ENCODE assay signal across 8 cellular contexts in the genomic region with DNA sequence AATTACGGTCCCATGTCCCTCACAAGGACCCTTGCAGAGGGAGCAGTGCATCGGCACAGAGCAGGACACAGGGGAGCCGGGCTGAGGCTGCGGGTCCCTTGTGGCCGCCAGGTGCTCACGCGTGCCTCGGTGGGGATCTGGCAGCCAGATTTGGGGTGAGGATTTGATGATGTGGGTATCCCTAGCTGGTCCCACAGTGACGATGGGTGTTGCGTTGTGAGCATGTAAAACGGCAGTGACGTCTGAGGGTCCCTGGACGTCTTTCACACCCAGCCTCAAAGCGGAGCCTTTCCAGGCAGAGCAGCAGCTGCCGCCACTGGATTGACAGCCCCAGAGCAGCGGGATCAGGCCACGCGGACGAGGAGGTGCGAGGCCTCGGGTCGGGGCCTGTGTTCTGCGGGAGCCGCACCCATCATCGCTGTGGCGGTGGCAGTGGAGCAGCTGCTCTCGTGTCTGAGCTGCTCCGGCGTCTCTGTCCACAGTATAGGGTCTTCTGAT. TPM values are rescaled to one million over a fixed set of nuclear protein-coding genes. Genes with fewer than 3 reads are reported as not detected.
DNase-seq lines count a peak whose midpoint lies in the region; ATAC-seq, FAIRE-seq and TF ChIP-seq lines count a peak whose summit lies in the region.

No MANE protein-coding gene starts in this region.

- no peak for TF ChIP-seq EP300 in A549 (IDR thresholded peaks at IDR 0.05)

- no peaks in the 10 kb centered on the region for H3K9me3 Mint-ChIP-seq in IgD-negative memory B cell

- H3K27me3 Mint-ChIP-seq in IgD-negative memory B cell, result no peaks in the 10 kb centered on the region

- H3K36me3 ChIP-seq in mucosa of stomach (ENCODE audit: control insufficient read depth, insufficient read depth, low read length), result peaks cover 7% of the 10 kb centered on the region

- H3K9me3 ChIP-seq in A549, result no peaks in the 10 kb centered on the region
- no peaks in the 10 kb centered on the region for H3K9me3 ChIP-seq in mucosa of stomach (ENCODE audit: control insufficient read depth, low read length)

- no peaks in the 10 kb centered on the region for H3K36me3 Mint-ChIP-seq in IgD-negative memory B cell

- TF ChIP-seq RAD21 in A549 (conservative IDR thresholded peaks at IDR 0.05 in 1 of 2, IDR thresholded peaks at IDR 0.05 in 1 of 2), result no peak

- peak overlapping the region; percentile 81 for H3K9ac ChIP-seq in mucosa of stomach (ENCODE audit: low read length)

- H3K27ac ChIP-seq in A549, result peak overlapping the region; percentile 86 to 93
- peak overlapping the region; percentile 99 for H3K27ac ChIP-seq in caudate nucleus (ENCODE audit: low read depth, low read length)

- ATAC-seq in A549 (no peak), HG03280 (IDR thresholded peaks at IDR 0.05; ENCODE audit: unreplicated experiment) (no peak), HG02870 (IDR thresholded peaks at IDR 0.05; ENCODE audit: unreplicated experiment) (no peak)

- no peak for FAIRE-seq in A549 (lab: Jason Lieb, UNC)

- H3K4me1 ChIP-seq in A549 (peaks cover 26% of the 10 kb centered on the region), mucosa of stomach (ENCODE audit: control insufficient read depth, insufficient read depth, low read length) (peaks cover 44% of the 10 kb centered on the region)

- WGBS in A549 (ENCODE audit: missing lambda C conversion rate), result 74% methylated on average over 27 of the region's 29 CpGs

- TF ChIP-seq POLR2A in A549 (IDR thresholded peaks at IDR 0.05; ENCODE audit: low read length), result no peak

- DNase-seq in A549 (ENCODE audit: low read depth in 1 of 2, low spot score in 1 of 2) (no peak), caudate nucleus (lab: John Stamatoyannopoulos, UW) (no peak), HPDE6-E6E7 (ENCODE audit: extremely low spot score) (no peak), NCI-H524 (lab: John Stamatoyannopoulos, UW) (no peak)

- TF ChIP-seq CTCF in A549 (IDR thresholded peaks at IDR 0.05), result no peak

- peak overlapping the region in 2 of 3 donors; percentile 88 for H3K27ac Mint-ChIP-seq in IgD-negative memory B cell

- no peaks in the 10 kb centered on the region for H3K27me3 ChIP-seq in mucosa of stomach (ENCODE audit: control insufficient read depth, insufficient read depth, low read length)

- H3K4me3 ChIP-seq in A549 (peak overlapping the region; percentile 54), mucosa of stomach (ENCODE audit: low read length) (peak overlapping the region; percentile 69)

- peaks cover 12 to 25% (median 24%) of the 10 kb centered on the region in 3 donors for H3K4me1 Mint-ChIP-seq in IgD-negative memory B cell

- POLR2A ChIA-PET in A549 (lab: Yijun Ruan, JAX), result no interaction called here

- CTCF ChIA-PET in A549 (lab: Yijun Ruan, JAX), result interaction anchor here (0.9 to 1.1 kb wide), 2 partner anchors 42 to 113 kb away, joined by 4 read pairs; no protein-coding TSS in a partner anchor

- peak overlapping the region; percentile 98 for H3K4me2 ChIP-seq in A549

- H3K4me3 Mint-ChIP-seq in IgD-negative memory B cell, result peak overlapping the region; percentile 25 to 94 (median 82)

TF ChIP-seq in A549, 52 proteins besides CTCF, POLR2A, EP300 and RAD21:
- TF ChIP-seq KDM5A (IDR thresholded peaks at IDR 0.05), result no peak
- TF ChIP-seq, protein P1, sequence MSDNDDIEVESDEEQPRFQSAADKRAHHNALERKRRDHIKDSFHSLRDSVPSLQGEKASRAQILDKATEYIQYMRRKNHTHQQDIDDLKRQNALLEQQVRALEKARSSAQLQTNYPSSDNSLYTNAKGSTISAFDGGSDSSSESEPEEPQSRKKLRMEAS (IDR thresholded peaks at IDR 0.05), result 0 out of 2 replicates have a peak, but pooled peaks have one; percentile 13

RNA-seq across cellular contexts. Expression of gene WDR45B, which starts 54.6 kb away (rescaled TPM):
- polyA plus RNA-seq in A549 (2011; rRNA removed) (124 and 138 TPM in 2 replicates), A549 (2017; fragmentation: RNase III; extraction: RNeasy Plus Mini Kit Qiagen cat#74134 plus additional on column Dnase treatment) (88.2 to 94.0 TPM (median 89.6 TPM) in 3 replicates), IgD-negative memory B cell (32.1 TPM)
- 98.5 and 120 TPM in 2 replicates for polyA plus RNA-seq in A549 (2012; cell fraction: cytosol; rRNA removed)
- polyA plus RNA-seq in A549 (2012; cell fraction: nucleus; rRNA removed), result 88.3 and 111 TPM in 2 replicates
- 69.5 and 82.7 TPM in 2 replicates for polyA minus RNA-seq in A549 (2011; rRNA and poly(A)+ RNA removed)
